ENCODE assay signal across 21 cellular contexts in the genomic region with DNA sequence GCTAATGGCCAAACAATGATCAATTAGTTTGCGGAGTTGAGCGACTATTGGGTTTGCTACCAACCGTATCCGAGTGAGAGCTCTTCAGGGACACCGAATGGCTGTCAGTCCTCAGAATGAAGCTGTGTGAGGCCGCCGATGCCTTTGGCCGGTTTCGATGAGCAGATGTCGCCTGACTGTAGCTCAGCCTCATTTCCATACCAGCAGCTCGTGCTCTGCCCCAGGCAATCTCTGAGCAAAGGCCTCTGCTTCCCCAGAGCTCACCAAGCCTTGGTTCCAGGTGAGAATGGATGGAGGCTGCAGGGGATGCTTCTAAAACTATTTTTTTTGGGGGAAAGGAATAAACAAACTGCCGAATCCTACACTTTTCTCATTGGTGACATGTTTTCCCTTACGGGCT.
"Had no signal": no experiment of that assay in that cellular context is flagged by ENCODE, and none has a peak within 500 bp of the region (broad histone marks: within the 10 kb centered on the region; RNA-seq: fewer than 3 reads in every experiment).

No MANE protein-coding gene starts in this region.

- H3K27ac Mint-ChIP-seq: activated naive CD4-positive, alpha-beta T cell treated with anti-CD3 and anti-CD28 coated beads for 36 hours; activated naive CD8-positive, alpha-beta T cell; activated T-helper 17 cell treated with anti-CD3 and anti-CD28 coated beads, Interleukin-2, amount 50 U/mL, for 72 hours; T-helper 1 cell treated with Interleukin-12 subunit alpha and Interleukin-12 subunit beta and Interleukin-4 antibody, amounts not matched to agents 30 μg/mL and 1 μg/mL, for 36 hours had no signal

- H3K4me1 Mint-ChIP-seq: activated T-helper 17 cell treated with anti-CD3 and anti-CD28 coated beads, Interleukin-2, amount 50 U/mL, for 72 hours had no signal

- ATAC-seq: activated T-helper 17 cell treated with anti-CD3 and anti-CD28 coated beads, Interleukin-2, amount 50 U/mL, for 72 hours; PC-3 had no signal

- DNase-seq: activated CD4-positive, alpha-beta T cell treated with anti-CD3 and anti-CD28 coated beads for 48 hours; activated CD4-positive, alpha-beta T cell treated with anti-CD3 and anti-CD28 coated beads, Interleukin-2, amount 50 U/mL, for 4 hours; activated CD4-positive, CD25-positive, alpha-beta regulatory T cell treated with anti-CD3 and anti-CD28 coated beads, Interleukin-2, amount 50 U/mL, for 72 hours; activated CD8-positive, alpha-beta memory T cell treated with anti-CD3 and anti-CD28 coated beads for 24 hours; activated gamma-delta T cell; activated naive CD4-positive, alpha-beta T cell treated with anti-CD3 and anti-CD28 coated beads for 36 hours; activated T-cell treated with anti-CD3 and anti-CD28 coated beads for 4 hours; activated T-cell treated with anti-CD3 and anti-CD28 coated beads, Interleukin-2, amount 50 U/mL, for 48 hours; anterior cingulate cortex; NCI-H1092; NCI-H1417 treated with DMSO at 0.1 percent for 48 hours; NCI-H1694; NCI-H2081; NCI-H446; NCI-H69; PC-3 had no signal

- H3K9me3 Mint-ChIP-seq: activated naive CD4-positive, alpha-beta T cell treated with anti-CD3 and anti-CD28 coated beads for 36 hours; activated T-helper 17 cell treated with anti-CD3 and anti-CD28 coated beads, Interleukin-2, amount 50 U/mL, for 72 hours; T-helper 1 cell treated with Interleukin-12 subunit alpha and Interleukin-12 subunit beta and Interleukin-4 antibody, amounts not matched to agents 30 μg/mL and 1 μg/mL, for 36 hours had no signal

- H3K4me3 ChIP-seq: SJSA1 had no signal

- H3K9me3 ChIP-seq: SJSA1 had no signal

- H3K27ac ChIP-seq: KMS-11, SJSA1 had no signal

- H3K36me3 Mint-ChIP-seq: activated naive CD8-positive, alpha-beta T cell had no signal

- H3K27me3 Mint-ChIP-seq: activated naive CD8-positive, alpha-beta T cell had no signal

- H3K27me3 ChIP-seq: SJSA1 had no signal

- H3K36me3 ChIP-seq: SJSA1 had no signal

- H3K4me3 Mint-ChIP-seq: activated naive CD4-positive, alpha-beta T cell treated with anti-CD3 and anti-CD28 coated beads for 36 hours; activated naive CD8-positive, alpha-beta T cell; activated T-helper 17 cell treated with anti-CD3 and anti-CD28 coated beads, Interleukin-2, amount 50 U/mL, for 72 hours; T-helper 1 cell treated with Interleukin-12 subunit alpha and Interleukin-12 subunit beta and Interleukin-4 antibody, amounts not matched to agents 30 μg/mL and 1 μg/mL, for 36 hours had no signal

- H3K4me1 ChIP-seq: SJSA1 had no signal
